Comparison of ENCODE assay signal across 14 cellular contexts in genomic region chr16:67490330-67491096, GRCh38. TPM values are rescaled to one million over a fixed set of nuclear protein-coding genes. Genes with fewer than 3 reads are reported as not detected.
DNase-seq lines count a peak whose midpoint lies in the region; ATAC-seq and TF ChIP-seq lines count a peak whose summit lies in the region.
"Had no signal": no experiment of that assay in that cellular context is flagged by ENCODE, and none has a peak within 500 bp of the region (broad histone marks: within the 10 kb centered on the region; RNA-seq: fewer than 3 reads in every experiment).

No MANE protein-coding gene starts in this region.

- peak overlapping the region; percentile 28 for H3K27ac Mint-ChIP-seq in activated T-helper 17 cell treated with anti-CD3 and anti-CD28 coated beads, Interleukin-2, amount 50 U/mL, for 72 hours
- H3K27ac Mint-ChIP-seq: activated CD8-positive, alpha-beta T cell treated with anti-CD3 and anti-CD28 coated beads, Interleukin-2, amount 10 ng/mL, durations not matched to agents 7 days and 5 days had no signal

- H3K4me1 Mint-ChIP-seq in activated T-helper 17 cell treated with anti-CD3 and anti-CD28 coated beads, Interleukin-2, amount 50 U/mL, for 72 hours, result no peaks in the 10 kb centered on the region

- TF ChIP-seq POLR2A in upper lobe of left lung (IDR thresholded peaks at IDR 0.05), result no peak

- H3K9me3 ChIP-seq in left ventricle myocardium inferior (replicated peaks) (no peaks in the 10 kb centered on the region), liver (ENCODE audit: control insufficient read depth in 4 of 4, low read length in 3 of 4) (no peaks in the 10 kb centered on the region), upper lobe of left lung (no peaks in the 10 kb centered on the region)
- H3K9me3 ChIP-seq: right lobe of liver, SK-N-SH had no signal

- H3K27ac ChIP-seq in left ventricle myocardium inferior (replicated peaks), result peak overlapping the region; percentile 66
- peak overlapping the region; percentile 41 to 78 for H3K27ac ChIP-seq in liver (ENCODE audit: low read depth in 1 of 2, low read length in 2 of 2)
- H3K27ac ChIP-seq in upper lobe of left lung, result peak overlapping the region; percentile 35 to 84 (median 58)

- H3K4me1 ChIP-seq in left ventricle myocardium inferior, result peaks cover 44% of the 10 kb centered on the region
- peaks cover 3 to 10% (median 8%) of the 10 kb centered on the region in 4 donors for H3K4me1 ChIP-seq in liver (ENCODE audit: control insufficient read depth in 4 of 4, insufficient read depth in 4 of 4, low read length in 3 of 4)
- H3K4me1 ChIP-seq in upper lobe of left lung, result peaks cover 9 to 34% (median 23%) of the 10 kb centered on the region in 4 donors

- no peaks in the 10 kb centered on the region for H3K27me3 Mint-ChIP-seq in activated T-helper 17 cell treated with anti-CD3 and anti-CD28 coated beads, Interleukin-2, amount 50 U/mL, for 72 hours
- H3K27me3 Mint-ChIP-seq: type B pancreatic cell had no signal

- no peak for TF ChIP-seq EP300 in upper lobe of left lung (IDR thresholded peaks at IDR 0.05)

- no peak for DNase-seq in left ventricle myocardium inferior
- DNase-seq in cardiac septum (ENCODE audit: low spot score), result no peak
- DNase-seq in upper lobe of left lung, result no peak
- DNase-seq in T-helper 9 cell, result no peak
- DNase-seq: activated CD8-positive, alpha-beta T cell treated with anti-CD3 and anti-CD28 coated beads, Interleukin-2, amount 10 ng/mL, durations not matched to agents 7 days and 5 days; NCI-H1092 treated with DMSO at 0.1 percent for 48 hours; NCI-H774; right lobe of liver; SK-N-SH had no signal

- ATAC-seq in activated T-helper 17 cell treated with anti-CD3 and anti-CD28 coated beads, Interleukin-2, amount 50 U/mL, for 72 hours (replicated peaks), result no peak
- ATAC-seq in upper lobe of left lung (ENCODE audit: low FRiP score in 2 of 2), result peak in 1 of 2 donors; percentile 39
- no peak for ATAC-seq in HG03460 (IDR thresholded peaks at IDR 0.05; ENCODE audit: unreplicated experiment)
- no peak for ATAC-seq in GM21825 (IDR thresholded peaks at IDR 0.05; ENCODE audit: unreplicated experiment)
- ATAC-seq: activated CD8-positive, alpha-beta T cell treated with anti-CD3 and anti-CD28 coated beads, Interleukin-2, amount 10 ng/mL, durations not matched to agents 7 days and 5 days had no signal

- H3K4me3 Mint-ChIP-seq in activated T-helper 17 cell treated with anti-CD3 and anti-CD28 coated beads, Interleukin-2, amount 50 U/mL, for 72 hours, result no peak overlapping the region
- H3K4me3 Mint-ChIP-seq: activated CD8-positive, alpha-beta T cell treated with anti-CD3 and anti-CD28 coated beads, Interleukin-2, amount 10 ng/mL, durations not matched to agents 7 days and 5 days; type B pancreatic cell had no signal

- TF ChIP-seq RAD21 in liver (IDR thresholded peaks at IDR 0.05), result no peak

- no peaks in the 10 kb centered on the region for H3K27me3 ChIP-seq in left ventricle myocardium inferior (ENCODE audit: low read depth)
- H3K27me3 ChIP-seq in liver (ENCODE audit: control insufficient read depth in 4 of 4, insufficient read depth in 4 of 4, low read length in 3 of 4), result no peaks in the 10 kb centered on the region
- H3K27me3 ChIP-seq in upper lobe of left lung, result no peaks in the 10 kb centered on the region
- H3K27me3 ChIP-seq: right lobe of liver had no signal

- WGBS in liver, result 89% methylated on average over 9 of the region's 9 CpGs
- WGBS in upper lobe of left lung, 2 donors, result 73 to 75% methylated on average over 9 of the region's 9 CpGs

- no peaks in the 10 kb centered on the region for H3K9me3 Mint-ChIP-seq in activated T-helper 17 cell treated with anti-CD3 and anti-CD28 coated beads, Interleukin-2, amount 50 U/mL, for 72 hours
- H3K9me3 Mint-ChIP-seq: type B pancreatic cell had no signal

- H3K36me3 ChIP-seq in left ventricle myocardium inferior, result no peaks in the 10 kb centered on the region
- H3K36me3 ChIP-seq in liver (ENCODE audit: control insufficient read depth in 4 of 4, insufficient read depth in 3 of 4, low read depth in 1 of 4, low read length in 3 of 4), result no peaks in the 10 kb centered on the region
- no peaks in the 10 kb centered on the region for H3K36me3 ChIP-seq in upper lobe of left lung
- H3K36me3 ChIP-seq: right lobe of liver had no signal

- H3K9ac ChIP-seq in liver (ENCODE audit: low read depth in 1 of 2, low read length in 2 of 2), result no peak overlapping the region
- H3K9ac ChIP-seq: SK-N-SH had no signal

- H3K4me3 ChIP-seq in left ventricle myocardium inferior (no peak overlapping the region), liver (ENCODE audit: low read depth in 1 of 3, low read length in 3 of 3) (no peak overlapping the region), upper lobe of left lung (no peak overlapping the region)
- H3K4me3 ChIP-seq: right lobe of liver had no signal

- intact Hi-C loops in left ventricle myocardium inferior (cut with micrococcal nuclease) (no loop called here), cardiac septum (cut with DNase I) (no loop called here)

- TF ChIP-seq CTCF in left ventricle myocardium inferior (IDR thresholded peaks at IDR 0.05; ENCODE audit: borderline replicate concordance), result no peak
- TF ChIP-seq CTCF in liver (IDR thresholded peaks at IDR 0.05; ENCODE audit: low read depth, low read length, missing input control), result no peak
- no peak for TF ChIP-seq CTCF in upper lobe of left lung (IDR thresholded peaks at IDR 0.05)

- H3K36me3 Mint-ChIP-seq in activated T-helper 17 cell treated with anti-CD3 and anti-CD28 coated beads, Interleukin-2, amount 50 U/mL, for 72 hours (ENCODE audit: low read depth), result peaks cover 16% of the 10 kb centered on the region
- H3K36me3 Mint-ChIP-seq: type B pancreatic cell had no signal

TF ChIP-seq in liver, 16 proteins besides CTCF, POLR2A, EP300 and RAD21:
- no peak for TF ChIP-seq EGR1 (IDR thresholded peaks at IDR 0.05; ENCODE audit: low read depth in 2 of 2)
- TF ChIP-seq RXRA (IDR thresholded peaks at IDR 0.05), result no peak
- no peak for TF ChIP-seq YY1 (IDR thresholded peaks at IDR 0.05)
- TF ChIP-seq ZBTB33 (IDR thresholded peaks at IDR 0.05), result no peak
TF ChIP-seq in liver: peak in this region for 0.

RNA-seq across cellular contexts. Expression of gene AGRP, which starts 7.2 kb away (rescaled TPM):
- total RNA-seq in left ventricle myocardium inferior, result not detected
- total RNA-seq in cardiac septum, result not detected
- total RNA-seq in activated T-helper 17 cell treated with anti-CD3 and anti-CD28 coated beads, Interleukin-2, amount 50 U/mL, for 72 hours, result not detected
- not detected for total RNA-seq in liver
- under 1 TPM; 0.18 to 0.50 TPM for polyA plus RNA-seq in liver
- total RNA-seq in upper lobe of left lung, result 1 to 10 TPM in 3 of 6 donors, not detected in 3; 3.5 to 7.6 (median 3.8) TPM
- total RNA-seq: activated CD8-positive, alpha-beta T cell treated with anti-CD3 and anti-CD28 coated beads, Interleukin-2, amount 10 ng/mL, durations not matched to agents 7 days and 5 days; right lobe of liver had no signal
- polyA plus RNA-seq: SK-N-SH had no signal

RNA-seq across cellular contexts. Expression of gene ATP6V0D1, which starts 9.6 kb away (rescaled TPM):
- 65.8 TPM for total RNA-seq in left ventricle myocardium inferior
- total RNA-seq in cardiac septum, result 58.8 TPM
- total RNA-seq in activated T-helper 17 cell treated with anti-CD3 and anti-CD28 coated beads, Interleukin-2, amount 50 U/mL, for 72 hours, result 10 to 100 TPM; 20.6 to 42.1 TPM
- total RNA-seq in liver, result 10 to 100 TPM; 73.2 to 80.2 TPM
- 10 to 100 TPM; 47.6 to 59.9 TPM for polyA plus RNA-seq in liver
- total RNA-seq in upper lobe of left lung, result 100 to 1,000 TPM in 4 of 6 donors, 10 to 100 TPM in 2; 69.1 to 221 (median 147) TPM

RNA-seq across cellular contexts. Expression of gene RIPOR1, which starts 38.1 kb away (rescaled TPM):
- total RNA-seq in left ventricle myocardium inferior (79.7 TPM), cardiac septum (102 TPM), liver (10 to 100 TPM; 16.8 to 25.2 TPM), upper lobe of left lung (100 to 1,000 TPM in 4 of 6 donors, 10 to 100 TPM in 2; 76.9 to 183 (median 113) TPM)
- 10 to 100 TPM; 30.4 to 57.0 TPM for total RNA-seq in activated T-helper 17 cell treated with anti-CD3 and anti-CD28 coated beads, Interleukin-2, amount 50 U/mL, for 72 hours
- polyA plus RNA-seq in liver, result 10 to 100 TPM in 1 of 2 donors, 1 to 10 TPM in 1; 7.6 to 13.8 TPM

RNA-seq across cellular contexts. Expression of gene HSD11B2, which starts 59.6 kb away (rescaled TPM):
- 0.99 TPM for total RNA-seq in left ventricle myocardium inferior
- 0.27 TPM for total RNA-seq in cardiac septum
- 1 to 10 TPM in 1 of 2 donors, under 1 TPM in 1; 0.21 to 1.4 TPM for total RNA-seq in activated T-helper 17 cell treated with anti-CD3 and anti-CD28 coated beads, Interleukin-2, amount 50 U/mL, for 72 hours
- total RNA-seq in liver, result 1 to 10 TPM in 1 of 2 donors, under 1 TPM in 1; 0.51 to 6.7 TPM
- 1 to 10 TPM; 1.8 to 2.7 TPM for polyA plus RNA-seq in liver
- total RNA-seq in upper lobe of left lung, result 1 to 10 TPM in 5 of 6 donors, under 1 TPM in 1; 0.78 to 5.0 (median 1.6) TPM
- total RNA-seq: activated CD8-positive, alpha-beta T cell treated with anti-CD3 and anti-CD28 coated beads, Interleukin-2, amount 10 ng/mL, durations not matched to agents 7 days and 5 days had no signal
